Comparison of ENCODE assay signal across 23 cellular contexts in the genomic region with DNA sequence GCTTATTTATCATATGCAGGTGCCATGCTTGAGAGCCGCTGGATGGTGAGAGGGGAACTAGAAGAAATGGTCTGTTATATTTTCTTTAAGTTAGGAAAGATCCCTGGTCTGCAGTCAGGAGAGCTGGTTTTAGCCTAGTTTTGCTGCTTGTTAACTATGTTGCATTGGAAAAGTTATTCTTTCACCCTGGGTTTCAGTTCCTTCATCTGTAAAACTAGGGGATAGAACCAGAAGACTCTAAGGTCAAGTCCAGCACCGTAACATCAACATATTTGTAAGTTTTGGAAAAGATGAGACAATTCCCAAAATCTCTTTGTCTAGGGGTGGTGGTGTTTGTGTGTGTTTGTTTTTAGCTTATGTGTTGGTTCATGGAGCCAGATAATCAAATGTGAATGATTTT.
"Had no signal": no experiment of that assay in that cellular context is flagged by ENCODE, and none has a peak within 500 bp of the region (broad histone marks: within the 10 kb centered on the region; RNA-seq: fewer than 3 reads in every experiment).

No MANE protein-coding gene starts in this region.

- H3K36me3 ChIP-seq: breast epithelium, sigmoid colon, thoracic aorta had no signal

- H3K9me3 ChIP-seq: breast epithelium, sigmoid colon, thoracic aorta had no signal

- ATAC-seq: activated T-cell treated with anti-CD3 and anti-CD28 coated beads, Interleukin-2, amount 50 U/mL, for 4 hours; effector memory CD8-positive, alpha-beta T cell; esophagus mucosa; left lobe of liver; natural killer cell had no signal

- H3K79me2 ChIP-seq: hepatocyte had no signal

- H3K4me3 ChIP-seq: breast epithelium, dorsolateral prefrontal cortex, hepatocyte, lung, sigmoid colon, smooth muscle cell, thoracic aorta had no signal

- H3K4me1 ChIP-seq: breast epithelium, sigmoid colon had no signal

- DNase-seq: activated CD8-positive, alpha-beta memory T cell treated with anti-CD3 and anti-CD28 coated beads for 24 hours; activated CD8-positive, alpha-beta memory T cell treated with anti-CD3 and anti-CD28 coated beads, Interleukin-2, amount 50 U/mL, for 48 hours; activated naive CD4-positive, alpha-beta T cell treated with anti-CD3 and anti-CD28 coated beads for 36 hours; activated naive CD8-positive, alpha-beta T cell treated with anti-CD3 and anti-CD28 coated beads, Interleukin-2, amount 10 ng/mL, durations not matched to agents 7 days and 5 days; activated T-cell treated with anti-CD3 and anti-CD28 coated beads, Interleukin-2, amount 50 U/mL, for 4 hours; amniotic stem cell; dorsolateral prefrontal cortex; effector memory CD8-positive, alpha-beta T cell; foreskin melanocyte; immature natural killer cell; natural killer cell; retina; sigmoid colon; stimulated activated CD4-positive, alpha-beta T cell treated with anti-CD3 and anti-CD28 coated beads, Interleukin-15, amount 100 ng/mL, for 24 hours; stimulated activated CD8-positive, alpha-beta memory T cell treated with anti-CD3 and anti-CD28 coated beads, Interleukin-4, amount 100 ng/mL, for 48 hours; stimulated activated naive CD4-positive, alpha-beta T cell treated with Interleukin-2 at 50 U/mL for 16 hours had no signal

- H3K4me2 ChIP-seq: hepatocyte, smooth muscle cell had no signal

- H2AFZ ChIP-seq: hepatocyte had no signal

- H3K27me3 ChIP-seq: breast epithelium, dorsolateral prefrontal cortex, hepatocyte, sigmoid colon had no signal

- H3K27ac ChIP-seq: breast epithelium, dorsolateral prefrontal cortex, hepatocyte, sigmoid colon, thoracic aorta had no signal
